ENCODE assay signal across 21 cellular contexts in the genomic region with DNA sequence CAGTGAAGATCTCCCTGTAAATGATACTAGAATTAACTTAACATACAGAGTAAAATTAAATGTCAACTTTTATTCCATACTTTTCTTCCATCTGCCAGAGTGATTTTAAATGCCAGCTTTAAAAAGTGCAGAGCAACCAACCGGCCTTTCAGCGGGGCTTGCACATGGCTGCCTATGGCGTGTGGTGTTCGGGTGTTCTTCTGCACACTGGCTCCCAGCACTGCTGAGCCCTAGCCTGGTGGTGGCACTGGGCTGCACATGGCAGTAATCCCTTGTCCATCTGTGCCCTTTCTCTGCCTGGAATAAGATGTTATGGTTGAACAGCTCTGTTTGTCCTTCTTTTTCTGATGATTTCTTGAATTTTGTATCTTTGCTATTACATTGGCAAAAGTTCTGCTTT.
DNase-seq lines count a peak whose midpoint lies in the region; ATAC-seq and TF ChIP-seq lines count a peak whose summit lies in the region.
"Had no signal": no experiment of that assay in that cellular context is flagged by ENCODE, and none has a peak within 500 bp of the region (broad histone marks: within the 10 kb centered on the region; RNA-seq: fewer than 3 reads in every experiment).

No MANE protein-coding gene starts in this region.

- H3K4me3 ChIP-seq in GM23338 = no peak overlapping the region
- H3K4me3 ChIP-seq: A549, BLaER1 had no signal

- H3K36me3 ChIP-seq in GM23338 (ENCODE audit: insufficient read depth) = no peaks in the 10 kb centered on the region
- H3K36me3 ChIP-seq: BLaER1 had no signal

- H3K4me3 Mint-ChIP-seq in GM23338 = no peak overlapping the region
- H3K4me3 Mint-ChIP-seq in activated naive CD8-positive, alpha-beta T cell treated with anti-CD3 and anti-CD28 coated beads, Interleukin-2, amount 50 U/mL, for 24 hours = no peak overlapping the region
- H3K4me3 Mint-ChIP-seq: CD14-positive monocyte; CD4-positive, alpha-beta memory T cell; HFFc6; IgD-negative memory B cell had no signal

- H3K27ac Mint-ChIP-seq in GM23338 = no peak overlapping the region
- no peak overlapping the region for H3K27ac Mint-ChIP-seq in activated naive CD8-positive, alpha-beta T cell treated with anti-CD3 and anti-CD28 coated beads, Interleukin-2, amount 50 U/mL, for 24 hours
- H3K27ac Mint-ChIP-seq: CD14-positive monocyte; CD4-positive, alpha-beta memory T cell; HFFc6; IgD-negative memory B cell had no signal

- TF ChIP-seq CTCF in GM23338 (conservative IDR thresholded peaks at IDR 0.05; ENCODE audit: low read depth in 2 of 2) = no peak

- no peaks in the 10 kb centered on the region for H3F3A ChIP-seq in GM23338 (replicated peaks; ENCODE audit: low read depth)

- peak; percentile 26 for DNase-seq in DMS53 (lab: John Stamatoyannopoulos, UW)
- DNase-seq in DMS53 treated with DMSO at 0.1 percent for 48 hours (lab: John Stamatoyannopoulos, UW; ENCODE audit: unreplicated experiment) = no peak
- DNase-seq in NCI-H446 treated with DMSO at 0.1 percent for 48 hours (lab: John Stamatoyannopoulos, UW) = peak; percentile 10
- peak; percentile 62 for DNase-seq in NCI-H82 (lab: John Stamatoyannopoulos, UW)
- peak; percentile 8 for DNase-seq in left kidney (ENCODE audit: low read depth, low spot score)
- no peak for DNase-seq in GM23338 (ENCODE audit: low spot score)
- no peak for DNase-seq in activated naive CD8-positive, alpha-beta T cell treated with anti-CD3 and anti-CD28 coated beads, Interleukin-2, amount 50 U/mL, for 24 hours
- DNase-seq: AML-193; CD4-positive, alpha-beta memory T cell; DMS79 treated with DMSO at 0.1 percent for 48 hours; GOT3; H7; HFFc6; KBM-7 had no signal

- H2AFZ ChIP-seq in GM23338 = no peak overlapping the region

- no peaks in the 10 kb centered on the region for H3K4me1 Mint-ChIP-seq in GM23338
- peaks cover 10% of the 10 kb centered on the region for H3K4me1 Mint-ChIP-seq in activated naive CD8-positive, alpha-beta T cell treated with anti-CD3 and anti-CD28 coated beads, Interleukin-2, amount 50 U/mL, for 24 hours
- H3K4me1 Mint-ChIP-seq: CD14-positive monocyte had no signal

- no peaks in the 10 kb centered on the region; the same call in 1 of the 2 replicates for H3K9me2 ChIP-seq in GM23338 (ENCODE audit: insufficient read depth)

- no peaks in the 10 kb centered on the region for H3K27me3 ChIP-seq in GM23338 (ENCODE audit: insufficient read depth)
- H3K27me3 ChIP-seq: BLaER1 had no signal

- no peaks in the 10 kb centered on the region for H3K79me2 ChIP-seq in GM23338 (replicated peaks; ENCODE audit: insufficient read depth)

- H3K4me1 ChIP-seq in GM23338 (ENCODE audit: insufficient read depth) = no peaks in the 10 kb centered on the region
- H3K4me1 ChIP-seq: A549, BLaER1 had no signal

- H3K9me3 Mint-ChIP-seq in GM23338 = no peaks in the 10 kb centered on the region
- no peaks in the 10 kb centered on the region for H3K9me3 Mint-ChIP-seq in activated naive CD8-positive, alpha-beta T cell treated with anti-CD3 and anti-CD28 coated beads, Interleukin-2, amount 50 U/mL, for 24 hours
- H3K9me3 Mint-ChIP-seq: HFFc6, IgD-negative memory B cell had no signal

- no peaks in the 10 kb centered on the region for H3K36me3 Mint-ChIP-seq in GM23338 (ENCODE audit: low read depth)
- no peaks in the 10 kb centered on the region for H3K36me3 Mint-ChIP-seq in activated naive CD8-positive, alpha-beta T cell treated with anti-CD3 and anti-CD28 coated beads, Interleukin-2, amount 50 U/mL, for 24 hours (ENCODE audit: low read depth)
- H3K36me3 Mint-ChIP-seq: CD14-positive monocyte; CD4-positive, alpha-beta memory T cell; IgD-negative memory B cell had no signal

- no peak overlapping the region for H3K4me2 ChIP-seq in GM23338
- H3K4me2 ChIP-seq: A549, BLaER1 had no signal

- H4K20me1 ChIP-seq in GM23338 (replicated peaks; ENCODE audit: insufficient read depth) = no peaks in the 10 kb centered on the region
- H4K20me1 ChIP-seq: BLaER1 had no signal

- ATAC-seq in GM23338 (no peak), GM21723 (IDR thresholded peaks at IDR 0.05; ENCODE audit: unreplicated experiment) (no peak)
- no peak for ATAC-seq in activated naive CD8-positive, alpha-beta T cell treated with anti-CD3 and anti-CD28 coated beads, Interleukin-2, amount 50 U/mL, for 24 hours
- ATAC-seq: A549, HCT116 had no signal

- H3K27ac ChIP-seq in GM23338 (ENCODE audit: low read depth) = no peak overlapping the region
- H3K27ac ChIP-seq: 22Rv1, A549, BLaER1 had no signal

- H3K27me3 Mint-ChIP-seq in GM23338 (ENCODE audit: insufficient read depth, low read depth, poor library complexity) = peaks cover 1% of the 10 kb centered on the region
- no peaks in the 10 kb centered on the region for H3K27me3 Mint-ChIP-seq in activated naive CD8-positive, alpha-beta T cell treated with anti-CD3 and anti-CD28 coated beads, Interleukin-2, amount 50 U/mL, for 24 hours
- H3K27me3 Mint-ChIP-seq: CD4-positive, alpha-beta memory T cell; IgD-negative memory B cell had no signal

TF ChIP-seq in GM23338, 12 proteins besides CTCF, POLR2A, EP300 and RAD21:
- TF ChIP-seq ZNF114 (CRISPR knock-in tag; IDR thresholded peaks at IDR 0.05) = no peak
- TF ChIP-seq, protein P1, sequence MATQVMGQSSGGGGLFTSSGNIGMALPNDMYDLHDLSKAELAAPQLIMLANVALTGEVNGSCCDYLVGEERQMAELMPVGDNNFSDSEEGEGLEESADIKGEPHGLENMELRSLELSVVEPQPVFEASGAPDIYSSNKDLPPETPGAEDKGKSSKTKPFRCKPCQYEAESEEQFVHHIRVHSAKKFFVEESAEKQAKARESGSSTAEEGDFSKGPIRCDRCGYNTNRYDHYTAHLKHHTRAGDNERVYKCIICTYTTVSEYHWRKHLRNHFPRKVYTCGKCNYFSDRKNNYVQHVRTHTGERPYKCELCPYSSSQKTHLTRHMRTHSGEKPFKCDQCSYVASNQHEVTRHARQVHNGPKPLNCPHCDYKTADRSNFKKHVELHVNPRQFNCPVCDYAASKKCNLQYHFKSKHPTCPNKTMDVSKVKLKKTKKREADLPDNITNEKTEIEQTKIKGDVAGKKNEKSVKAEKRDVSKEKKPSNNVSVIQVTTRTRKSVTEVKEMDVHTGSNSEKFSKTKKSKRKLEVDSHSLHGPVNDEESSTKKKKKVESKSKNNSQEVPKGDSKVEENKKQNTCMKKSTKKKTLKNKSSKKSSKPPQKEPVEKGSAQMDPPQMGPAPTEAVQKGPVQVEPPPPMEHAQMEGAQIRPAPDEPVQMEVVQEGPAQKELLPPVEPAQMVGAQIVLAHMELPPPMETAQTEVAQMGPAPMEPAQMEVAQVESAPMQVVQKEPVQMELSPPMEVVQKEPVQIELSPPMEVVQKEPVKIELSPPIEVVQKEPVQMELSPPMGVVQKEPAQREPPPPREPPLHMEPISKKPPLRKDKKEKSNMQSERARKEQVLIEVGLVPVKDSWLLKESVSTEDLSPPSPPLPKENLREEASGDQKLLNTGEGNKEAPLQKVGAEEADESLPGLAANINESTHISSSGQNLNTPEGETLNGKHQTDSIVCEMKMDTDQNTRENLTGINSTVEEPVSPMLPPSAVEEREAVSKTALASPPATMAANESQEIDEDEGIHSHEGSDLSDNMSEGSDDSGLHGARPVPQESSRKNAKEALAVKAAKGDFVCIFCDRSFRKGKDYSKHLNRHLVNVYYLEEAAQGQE (IDR thresholded peaks at IDR 0.05; ENCODE audit: unreplicated experiment) = no peak
- no peak for TF ChIP-seq EZH2 (IDR thresholded peaks at IDR 0.05; ENCODE audit: low read depth, unreplicated experiment)
- TF ChIP-seq STAT1 (IDR thresholded peaks at IDR 0.05; ENCODE audit: unreplicated experiment) = no peak
- TF ChIP-seq, protein P2, sequence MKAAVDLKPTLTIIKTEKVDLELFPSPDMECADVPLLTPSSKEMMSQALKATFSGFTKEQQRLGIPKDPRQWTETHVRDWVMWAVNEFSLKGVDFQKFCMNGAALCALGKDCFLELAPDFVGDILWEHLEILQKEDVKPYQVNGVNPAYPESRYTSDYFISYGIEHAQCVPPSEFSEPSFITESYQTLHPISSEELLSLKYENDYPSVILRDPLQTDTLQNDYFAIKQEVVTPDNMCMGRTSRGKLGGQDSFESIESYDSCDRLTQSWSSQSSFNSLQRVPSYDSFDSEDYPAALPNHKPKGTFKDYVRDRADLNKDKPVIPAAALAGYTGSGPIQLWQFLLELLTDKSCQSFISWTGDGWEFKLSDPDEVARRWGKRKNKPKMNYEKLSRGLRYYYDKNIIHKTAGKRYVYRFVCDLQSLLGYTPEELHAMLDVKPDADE (IDR thresholded peaks at IDR 0.05) = no peak
- TF ChIP-seq POLR2AphosphoS5 (IDR thresholded peaks at IDR 0.05; ENCODE audit: low read depth) = no peak
- no peak for TF ChIP-seq NANOG (IDR thresholded peaks at IDR 0.05; ENCODE audit: borderline replicate concordance)
- TF ChIP-seq EZH2phosphoT487 (IDR thresholded peaks at IDR 0.05; ENCODE audit: unreplicated experiment) = no peak
- TF ChIP-seq ZNF331 (CRISPR knock-in tag; IDR thresholded peaks at IDR 0.05; ENCODE audit: low read depth) = no peak
- no peak for TF ChIP-seq CREB1 (CRISPR knock-in tag; IDR thresholded peaks at IDR 0.05; ENCODE audit: low read depth)
- TF ChIP-seq JUNB (IDR thresholded peaks at IDR 0.05; ENCODE audit: unreplicated experiment) = no peak

Comparison
In these comparisons a context has a peak if more than half of its experiments do, and no peak if none do; other contexts are left out.
1. DNase-seq: peak in DMS53 (single experiment), NCI-H446 treated with DMSO at 0.1 percent for 48 hours (single experiment), NCI-H82 (single experiment) and left kidney (single experiment); none in DMS53 treated with DMSO at 0.1 percent for 48 hours (single experiment), GM23338 (single experiment) and activated naive CD8-positive, alpha-beta T cell treated with anti-CD3 and anti-CD28 coated beads, Interleukin-2, amount 50 U/mL, for 24 hours (single experiment).